Comparison of ENCODE assay signal across 23 cellular contexts in genomic region chr10:103787251-103787816, GRCh38.
A peak's percentile ranks its signal among the peaks of the same experiment; 100 is the strongest.
DNase-seq lines count a peak whose midpoint lies in the region; ATAC-seq, FAIRE-seq and TF ChIP-seq lines count a peak whose summit lies in the region.
"Had no signal": no experiment of that assay in that cellular context is flagged by ENCODE, and none has a peak within 500 bp of the region (broad histone marks: within the 10 kb centered on the region; RNA-seq: fewer than 3 reads in every experiment).

No MANE protein-coding gene starts in this region.

- BruUV-seq in HepG2 (replicated peaks; lab: Mats Ljungman, UMichigan), result no TSS peak

- no peak overlapping the region for H3K9ac ChIP-seq in HepG2 (ENCODE audit: insufficient read depth, low read depth, low read length)
- H3K9ac ChIP-seq in mucosa of rectum (ENCODE audit: low read depth in 1 of 2, low read length in 2 of 2), result peak overlapping the region in 1 of 2 donors; percentile 31
- peak overlapping the region in 1 of 2 donors; percentile 0 for H3K9ac ChIP-seq in colonic mucosa (ENCODE audit: low read depth in 2 of 2, low read length in 2 of 2)
- H3K9ac ChIP-seq: GM23248, SK-N-SH had no signal

- peaks cover 21 to 52% of the 10 kb centered on the region in 2 experiments for H3K36me3 ChIP-seq in HepG2 (replicated peaks in 1 of 2; ENCODE audit: control insufficient read depth in 1 of 2, insufficient read depth in 2 of 2, low read length in 2 of 2)
- H3K36me3 ChIP-seq in right lobe of liver, result no peaks in the 10 kb centered on the region
- no peaks in the 10 kb centered on the region for H3K36me3 ChIP-seq in mucosa of rectum (ENCODE audit: control insufficient read depth in 2 of 2, insufficient read depth in 2 of 2, low read length in 2 of 2)
- H3K36me3 ChIP-seq in colonic mucosa, result no peaks in the 10 kb centered on the region

- TF ChIP-seq RAD21 in HepG2 (CRISPR knock-in tag; IDR thresholded peaks at IDR 0.05), result no peak

- H2AFZ ChIP-seq in HepG2 (ENCODE audit: low read length), result no peak overlapping the region
- H2AFZ ChIP-seq: GM23248, PC-9 had no signal

- intact Hi-C loops in HepG2 (cut with micrococcal nuclease; ENCODE audit: unreplicated experiment) (no loop called here), right lobe of liver (cut with DNase I) (no loop called here), colonic mucosa (cut with DNase I) (loop anchor here (10.0 kb wide), 1 partner anchor 67 kb away; the partner anchor contains the start of gene SH3PXD2A)

- WGBS in HepG2 (ENCODE audit: low lambda C conversion rate), result 100% methylated on average over 4 of the region's 4 CpGs
- 89% methylated on average over 4 of the region's 4 CpGs for WGBS in right lobe of liver (ENCODE audit: insufficient coverage, low coverage, low lambda C conversion rate, missing lambda C conversion rate)

- no peak for FAIRE-seq in HepG2 (lab: Jason Lieb, UNC)
- FAIRE-seq: A204.1, HTR-8/SVneo had no signal

- no peaks in the 10 kb centered on the region for H4K20me1 ChIP-seq in HepG2 (ENCODE audit: insufficient read depth, low read length)

- H3K27me3 ChIP-seq in HepG2 (ENCODE audit: control insufficient read depth in 1 of 2, insufficient read depth in 2 of 2, low read length in 2 of 2), result no peaks in the 10 kb centered on the region
- no peaks in the 10 kb centered on the region for H3K27me3 ChIP-seq in right lobe of liver
- no peaks in the 10 kb centered on the region for H3K27me3 ChIP-seq in mucosa of rectum (ENCODE audit: control insufficient read depth in 2 of 2, insufficient read depth in 2 of 2, low read length in 2 of 2)
- no peaks in the 10 kb centered on the region for H3K27me3 ChIP-seq in colonic mucosa

- H3K4me2 ChIP-seq in HepG2 (ENCODE audit: low read depth, low read length), result no peak overlapping the region
- H3K4me2 ChIP-seq: PC-9, SK-N-SH had no signal

- POLR2A ChIA-PET in HepG2 (lab: Yijun Ruan, JAX), result interaction anchor here (2.1 kb wide), 1 partner anchor 67 kb away, joined by 5 read pairs; no protein-coding TSS in a partner anchor

- H3K27ac ChIP-seq in HepG2 (ENCODE audit: extremely low read length, insufficient read depth, low read length) (no peak overlapping the region), right lobe of liver (no peak overlapping the region), epithelial cell of prostate (peak overlapping the region; percentile 81), mucosa of rectum (ENCODE audit: low read depth in 2 of 2, low read length in 2 of 2) (peak overlapping the region; percentile 43 to 59), colonic mucosa (no peak overlapping the region)
- H3K27ac ChIP-seq: GM23248, PC-9 had no signal

- peaks cover 13% of the 10 kb centered on the region for H3K79me2 ChIP-seq in HepG2 (ENCODE audit: insufficient read depth, low read length)

- H3K9me3 ChIP-seq in HepG2 (ENCODE audit: low read length) (no peaks in the 10 kb centered on the region), right lobe of liver (no peaks in the 10 kb centered on the region), mucosa of rectum (ENCODE audit: control insufficient read depth in 2 of 2, low read length in 2 of 2) (no peaks in the 10 kb centered on the region), colonic mucosa (no peaks in the 10 kb centered on the region)
- H3K9me3 ChIP-seq: SK-N-SH had no signal

- CTCF ChIA-PET in HepG2 (lab: Yijun Ruan, JAX; ENCODE audit: low intra/inter-chr PET ratio, low total read pairs), result no interaction called here

- in situ Hi-C loops in HepG2 (cut with HindIII; ENCODE audit: extremely low pct_ligation_motif_present, low pct_unique_long_range_greater_than_20kb), result no loop called here

- TF ChIP-seq POLR2A in HepG2 (IDR thresholded peaks at IDR 0.05; ENCODE audit: insufficient read depth in 1 of 2, low read depth in 2 of 2, low read length in 2 of 2) (no peak), right lobe of liver (IDR thresholded peaks at IDR 0.05) (no peak)

- ATAC-seq in HepG2 (no peak), right lobe of liver (no peak), HG02970 (IDR thresholded peaks at IDR 0.05; ENCODE audit: low FRiP score, unreplicated experiment) (no peak)

- no peak for TF ChIP-seq CTCF in HepG2 (CRISPR knock-in tag; IDR thresholded peaks at IDR 0.05)
- TF ChIP-seq CTCF in right lobe of liver (IDR thresholded peaks at IDR 0.05), result no peak
- TF ChIP-seq CTCF in colonic mucosa (IDR thresholded peaks at IDR 0.05), result no peak

- H3K4me1 ChIP-seq in HepG2 (ENCODE audit: insufficient read depth, low read length) (peaks cover 70% of the 10 kb centered on the region), right lobe of liver (peaks cover 0 to 7% (median 0%) of the 10 kb centered on the region in 4 donors), mucosa of rectum (ENCODE audit: control insufficient read depth in 2 of 2, insufficient read depth in 2 of 2, low read length in 2 of 2) (peaks cover 71 to 90% of the 10 kb centered on the region in 2 donors), colonic mucosa (peaks cover 12% of the 10 kb centered on the region)

- TF ChIP-seq EP300 in HepG2 (IDR thresholded peaks at IDR 0.05; ENCODE audit: low read depth in 2 of 2, low read length in 2 of 2) (no peak), HepG2 (CRISPR knock-in tag; IDR thresholded peaks at IDR 0.05; ENCODE audit: borderline replicate concordance) (no peak)

- DNase-seq in HepG2 (ENCODE audit: low spot score) (no peak), right lobe of liver (no peak), epithelial cell of prostate (ENCODE audit: low read depth, low spot score) (no peak), NCI-H69 (lab: John Stamatoyannopoulos, UW) (no peak), colonic mucosa (no peak)
- DNase-seq: CD4-positive, CD25-positive, alpha-beta regulatory T cell; DMS79 treated with DMSO at 0.1 percent for 48 hours; GM23248; H9; IMR-90; Karpas-422; NCI-H1417; NCI-H187; NCI-H446 treated with DMSO at 0.1 percent for 48 hours; NCI-H526 treated with DMSO at 0.1 percent for 48 hours; PC-9; RPMI8226; SHP77 treated with DMSO at 0.1 percent for 48 hours; SK-N-SH had no signal

- no peak overlapping the region for H3K4me3 ChIP-seq in HepG2 (replicated peaks in 1 of 3; ENCODE audit: insufficient read depth in 1 of 3, low read depth in 2 of 3, low read length in 3 of 3)
- no peak overlapping the region for H3K4me3 ChIP-seq in right lobe of liver
- no peak overlapping the region for H3K4me3 ChIP-seq in mucosa of rectum (ENCODE audit: low read length in 2 of 2)
- H3K4me3 ChIP-seq in colonic mucosa, result no peak overlapping the region
- H3K4me3 ChIP-seq: GM23248, PC-9 had no signal

TF ChIP-seq in HepG2, 621 proteins besides CTCF, POLR2A, EP300 and RAD21:
- TF ChIP-seq ZMYM3 (CRISPR knock-in tag; IDR thresholded peaks at IDR 0.05) (no peak), LCORL (IDR thresholded peaks at IDR 0.05) (peak; percentile 75), LCORL (CRISPR knock-in tag; IDR thresholded peaks at IDR 0.05) (no peak)

Comparison
In these comparisons a context has a peak if more than half of its experiments do, and no peak if none do; other contexts are left out.
1. H3K27ac ChIP-seq: peak in epithelial cell of prostate (single experiment) and mucosa of rectum (2 of 2); none in HepG2 (single experiment), right lobe of liver (0 of 3) and colonic mucosa (single experiment).